ENCODE assay signal across 1 cellular context in the genomic region with DNA sequence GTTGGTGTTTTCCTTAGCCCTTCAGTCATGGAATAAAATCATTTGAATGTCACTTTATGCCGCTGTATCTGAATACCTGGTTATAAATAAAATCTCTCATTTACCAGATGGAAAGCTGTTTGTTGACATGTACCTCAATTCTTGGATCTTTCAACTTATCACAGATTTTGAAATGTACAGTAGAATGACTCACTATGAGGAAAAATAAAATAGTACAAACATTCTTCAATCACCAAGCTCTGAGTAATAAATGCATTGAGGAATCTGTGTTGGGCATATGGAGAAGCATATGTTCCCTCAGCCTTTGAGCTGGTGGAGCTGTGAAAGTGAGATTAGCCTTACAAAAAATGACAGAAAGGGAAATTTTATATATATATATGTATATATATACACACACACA.
TF ChIP-seq lines count a peak whose summit lies in the region.

No MANE protein-coding gene starts in this region.

TF ChIP-seq in IMR-90, 13 proteins besides CTCF, POLR2A, EP300 and RAD21 (continued from another document):
- TF ChIP-seq, protein P1, sequence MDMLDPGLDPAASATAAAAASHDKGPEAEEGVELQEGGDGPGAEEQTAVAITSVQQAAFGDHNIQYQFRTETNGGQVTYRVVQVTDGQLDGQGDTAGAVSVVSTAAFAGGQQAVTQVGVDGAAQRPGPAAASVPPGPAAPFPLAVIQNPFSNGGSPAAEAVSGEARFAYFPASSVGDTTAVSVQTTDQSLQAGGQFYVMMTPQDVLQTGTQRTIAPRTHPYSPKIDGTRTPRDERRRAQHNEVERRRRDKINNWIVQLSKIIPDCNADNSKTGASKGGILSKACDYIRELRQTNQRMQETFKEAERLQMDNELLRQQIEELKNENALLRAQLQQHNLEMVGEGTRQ (IDR thresholded peaks at IDR 0.05; ENCODE audit: low read depth, low read length): no peak
- TF ChIP-seq SMC3 (IDR thresholded peaks at IDR 0.05; ENCODE audit: low read depth, low read length) (no peak), CHD1 (IDR thresholded peaks at IDR 0.05; ENCODE audit: low read depth, low read length) (no peak), CEBPB (IDR thresholded peaks at IDR 0.05; ENCODE audit: low read depth, low read length) (no peak), MAFK (IDR thresholded peaks at IDR 0.05; ENCODE audit: low read depth, low read length) (no peak), MAZ (IDR thresholded peaks at IDR 0.05; ENCODE audit: borderline replicate concordance, low read depth, low read length) (no peak), BHLHE40 (IDR thresholded peaks at IDR 0.05; ENCODE audit: low read depth, low read length) (no peak)
- TF ChIP-seq, protein P2, sequence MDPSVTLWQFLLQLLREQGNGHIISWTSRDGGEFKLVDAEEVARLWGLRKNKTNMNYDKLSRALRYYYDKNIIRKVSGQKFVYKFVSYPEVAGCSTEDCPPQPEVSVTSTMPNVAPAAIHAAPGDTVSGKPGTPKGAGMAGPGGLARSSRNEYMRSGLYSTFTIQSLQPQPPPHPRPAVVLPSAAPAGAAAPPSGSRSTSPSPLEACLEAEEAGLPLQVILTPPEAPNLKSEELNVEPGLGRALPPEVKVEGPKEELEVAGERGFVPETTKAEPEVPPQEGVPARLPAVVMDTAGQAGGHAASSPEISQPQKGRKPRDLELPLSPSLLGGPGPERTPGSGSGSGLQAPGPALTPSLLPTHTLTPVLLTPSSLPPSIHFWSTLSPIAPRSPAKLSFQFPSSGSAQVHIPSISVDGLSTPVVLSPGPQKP (IDR thresholded peaks at IDR 0.05; ENCODE audit: borderline replicate concordance, low read depth, low read length): no peak
